25 cellular contexts compared by ENCODE assay signal in genomic region chr13:27593267-27593666, GRCh38. TPM values are rescaled to one million over a fixed set of nuclear protein-coding genes. Genes with fewer than 3 reads are reported as not detected.
A peak's percentile ranks its signal among the peaks of the same experiment; 100 is the strongest.
DNase-seq lines count a peak whose midpoint lies in the region; ATAC-seq lines count a peak whose summit lies in the region.
"Had no signal": no experiment of that assay in that cellular context is flagged by ENCODE, and none has a peak within 500 bp of the region (broad histone marks: within the 10 kb centered on the region; RNA-seq: fewer than 3 reads in every experiment).

No MANE protein-coding gene starts in this region.

- no peak overlapping the region for H3K27ac Mint-ChIP-seq in activated T-cell treated with anti-CD3 and anti-CD28 coated beads, Interleukin-2, amount 50 U/mL, for 72 hours
- H3K27ac Mint-ChIP-seq in stimulated activated naive CD8-positive, alpha-beta T cell treated with anti-CD3 and anti-CD28 coated beads, Interleukin-15, amount 100 ng/mL, for 72 hours: no peak overlapping the region
- H3K27ac Mint-ChIP-seq: dendritic cell treated with granulocyte-macrophage colony-stimulating factor and Interleukin-4, amounts not matched to agents 40 ng/mL and 50 ng/mL, for 4 days; naive B cell had no signal

- H3K9me3 Mint-ChIP-seq in activated T-cell treated with anti-CD3 and anti-CD28 coated beads, Interleukin-2, amount 50 U/mL, for 72 hours: no peaks in the 10 kb centered on the region
- no peaks in the 10 kb centered on the region for H3K9me3 Mint-ChIP-seq in stimulated activated naive CD8-positive, alpha-beta T cell treated with anti-CD3 and anti-CD28 coated beads, Interleukin-15, amount 100 ng/mL, for 72 hours
- H3K9me3 Mint-ChIP-seq: dendritic cell treated with granulocyte-macrophage colony-stimulating factor and Interleukin-4, amounts not matched to agents 40 ng/mL and 50 ng/mL, for 4 days had no signal

- H3K9me3 ChIP-seq in HAP-1: no peaks in the 10 kb centered on the region
- H3K9me3 ChIP-seq: MG63 had no signal

- no peaks in the 10 kb centered on the region for H3K27me3 Mint-ChIP-seq in activated T-cell treated with anti-CD3 and anti-CD28 coated beads, Interleukin-2, amount 50 U/mL, for 72 hours (ENCODE audit: low read depth)
- no peaks in the 10 kb centered on the region for H3K27me3 Mint-ChIP-seq in stimulated activated naive CD8-positive, alpha-beta T cell treated with anti-CD3 and anti-CD28 coated beads, Interleukin-15, amount 100 ng/mL, for 72 hours
- H3K27me3 Mint-ChIP-seq: dendritic cell treated with granulocyte-macrophage colony-stimulating factor and Interleukin-4, amounts not matched to agents 40 ng/mL and 50 ng/mL, for 4 days; naive B cell had no signal

- H3K36me3 ChIP-seq in HAP-1 (replicated peaks): no peaks in the 10 kb centered on the region
- H3K36me3 ChIP-seq: MG63, spleen had no signal

- no peak for DNase-seq in activated T-cell treated with anti-CD3 and anti-CD28 coated beads, Interleukin-2, amount 50 U/mL, for 72 hours
- DNase-seq in activated T-cell treated with anti-CD3 and anti-CD28 coated beads, Interleukin-2, amount 50 U/mL, for 48 hours: no peak
- DNase-seq in stimulated activated naive CD8-positive, alpha-beta T cell treated with anti-CD3 and anti-CD28 coated beads, Interleukin-15, amount 100 ng/mL, for 72 hours: no peak
- DNase-seq in H4 (ENCODE audit: low spot score) (no peak), HAP-1 (ENCODE audit: low spot score in 2 of 2) (no peak)
- DNase-seq: activated CD4-positive, CD25-positive, alpha-beta regulatory T cell treated with anti-CD3 and anti-CD28 coated beads, Interleukin-2, amount 50 U/mL, for 72 hours; amniotic stem cell; C1 segment of cervical spinal cord; Calu3; EL; IMR-90; mesendoderm; MG63; NCI-H1694; NCI-H2171 treated with DMSO at 0.1 percent for 48 hours; NCI-H69; occipital lobe; spleen; stimulated activated CD4-positive, alpha-beta T cell treated with anti-CD3 and anti-CD28 coated beads, Interleukin-4, amount 100 ng/mL, for 24 hours; SW 1271 had no signal

- peak; percentile 54 to 75 for ATAC-seq in activated T-cell treated with anti-CD3 and anti-CD28 coated beads, Interleukin-2, amount 50 U/mL, for 72 hours (replicated peaks in 1 of 2)
- peak; percentile 58 for ATAC-seq in GM19452 (IDR thresholded peaks at IDR 0.05; ENCODE audit: unreplicated experiment)
- peak; percentile 56 for ATAC-seq in HG03097 (IDR thresholded peaks at IDR 0.05; ENCODE audit: low FRiP score, unreplicated experiment)
- ATAC-seq in stimulated activated naive CD8-positive, alpha-beta T cell treated with anti-CD3 and anti-CD28 coated beads, Interleukin-15, amount 100 ng/mL, for 72 hours: peak; percentile 92
- no peak for ATAC-seq in HG03039 (IDR thresholded peaks at IDR 0.05; ENCODE audit: unreplicated experiment)

- peaks cover 10% of the 10 kb centered on the region for H3K4me1 ChIP-seq in HAP-1

- no peaks in the 10 kb centered on the region for H3K27me3 ChIP-seq in HAP-1 (ENCODE audit: low read depth)
- H3K27me3 ChIP-seq: MG63, spleen had no signal

- H3K4me3 ChIP-seq in HAP-1: no peak overlapping the region
- H3K4me3 ChIP-seq: MG63, spleen had no signal

- H3K4me1 Mint-ChIP-seq in activated T-cell treated with anti-CD3 and anti-CD28 coated beads, Interleukin-2, amount 50 U/mL, for 72 hours (ENCODE audit: low read depth): no peaks in the 10 kb centered on the region
- no peaks in the 10 kb centered on the region for H3K4me1 Mint-ChIP-seq in stimulated activated naive CD8-positive, alpha-beta T cell treated with anti-CD3 and anti-CD28 coated beads, Interleukin-15, amount 100 ng/mL, for 72 hours
- H3K4me1 Mint-ChIP-seq: naive B cell had no signal

- in situ Hi-C loops in HAP-1 (cut with MboI; ENCODE audit: low sequenced_read_pairs): no loop called here

- H3K36me3 Mint-ChIP-seq in activated T-cell treated with anti-CD3 and anti-CD28 coated beads, Interleukin-2, amount 50 U/mL, for 72 hours (ENCODE audit: insufficient read depth in 2 of 2): no peaks in the 10 kb centered on the region
- H3K36me3 Mint-ChIP-seq: naive B cell had no signal

- no peak overlapping the region for H3K4me3 Mint-ChIP-seq in activated T-cell treated with anti-CD3 and anti-CD28 coated beads, Interleukin-2, amount 50 U/mL, for 72 hours
- H3K4me3 Mint-ChIP-seq in stimulated activated naive CD8-positive, alpha-beta T cell treated with anti-CD3 and anti-CD28 coated beads, Interleukin-15, amount 100 ng/mL, for 72 hours: no peak overlapping the region
- H3K4me3 Mint-ChIP-seq: dendritic cell treated with granulocyte-macrophage colony-stimulating factor and Interleukin-4, amounts not matched to agents 40 ng/mL and 50 ng/mL, for 4 days; naive B cell had no signal

RNA-seq across cellular contexts. Expression of gene LNX2, which starts 27.1 kb away (rescaled TPM):
- total RNA-seq in activated T-cell treated with anti-CD3 and anti-CD28 coated beads, Interleukin-2, amount 50 U/mL, for 72 hours: 1 to 10 TPM; 6.5 to 7.2 TPM
- 3.4 and 6.5 TPM in 2 replicates for total RNA-seq in H4 (2014; rRNA removed; shearing (Covaris generic))

RNA-seq across cellular contexts. Expression of gene POLR1D, which starts 28.4 kb away (rescaled TPM):
- 100 to 1,000 TPM; 156 to 169 TPM for total RNA-seq in activated T-cell treated with anti-CD3 and anti-CD28 coated beads, Interleukin-2, amount 50 U/mL, for 72 hours
- total RNA-seq in H4 (2014; rRNA removed; shearing (Covaris generic)): 125 and 143 TPM in 2 replicates
